12 cellular contexts compared by ENCODE assay signal in the genomic region with DNA sequence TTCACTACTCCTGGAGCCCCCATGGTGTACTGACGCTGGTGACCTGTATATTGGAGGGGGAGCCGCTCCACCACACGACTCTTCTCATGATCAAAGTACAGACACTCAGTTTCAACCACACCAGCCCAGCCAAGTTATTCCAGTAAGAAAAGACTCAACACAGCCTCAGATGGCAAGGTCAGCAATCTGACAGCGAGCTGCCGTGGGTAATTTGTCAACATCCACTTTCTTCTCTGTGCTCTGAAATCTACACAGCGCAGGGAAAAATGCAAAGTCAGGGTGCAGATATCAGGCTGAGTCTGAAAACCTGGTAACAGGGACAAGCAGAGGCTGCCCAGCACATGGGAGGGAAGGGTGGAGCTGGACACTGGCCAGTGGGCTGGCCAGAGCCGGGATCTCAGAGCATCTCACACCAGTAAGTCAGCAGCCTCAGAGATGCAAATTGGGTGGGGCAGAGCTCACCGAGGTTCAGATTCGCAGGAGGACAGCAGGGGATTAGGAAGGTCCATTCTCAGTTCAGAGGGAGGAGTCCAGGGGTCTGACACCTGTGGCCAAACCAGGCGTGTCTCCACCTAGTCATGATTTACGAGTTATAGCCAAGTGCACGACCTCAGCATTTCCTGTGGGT. TPM values are rescaled to one million over a fixed set of nuclear protein-coding genes. Genes with fewer than 3 reads are reported as not detected.
DNase-seq lines count a peak whose midpoint lies in the region; ATAC-seq and TF ChIP-seq lines count a peak whose summit lies in the region.
"Had no signal": no experiment of that assay in that cellular context is flagged by ENCODE, and none has a peak within 500 bp of the region (broad histone marks: within the 10 kb centered on the region; RNA-seq: fewer than 3 reads in every experiment).

No MANE protein-coding gene starts in this region.

- no peak overlapping the region for H2BK15ac ChIP-seq in mesenchymal stem cell (ENCODE audit: low read depth, poor library complexity, severe bottlenecking)

- no peaks in the 10 kb centered on the region for H3F3A ChIP-seq in MM.1S (ENCODE audit: insufficient read depth, low read length)

- no peak overlapping the region for H4K91ac ChIP-seq in mesenchymal stem cell (ENCODE audit: low read length)

- no peaks in the 10 kb centered on the region for H3K79me1 ChIP-seq in mesenchymal stem cell (replicated peaks; ENCODE audit: low read length, poor library complexity, severe bottlenecking)

- H3K18ac ChIP-seq in mesenchymal stem cell (ENCODE audit: low read depth in 1 of 2, low read length in 2 of 2): no peak overlapping the region

- H3K79me2 ChIP-seq in MM.1S (ENCODE audit: low read length): no peaks in the 10 kb centered on the region

- no peak overlapping the region for H2BK12ac ChIP-seq in mesenchymal stem cell (ENCODE audit: low read length in 2 of 2)

- no peak overlapping the region for H3K14ac ChIP-seq in mesenchymal stem cell (ENCODE audit: low read length in 2 of 2)

- 48% methylated on average over 12 of the region's 12 CpGs for WGBS in mesenchymal stem cell

- no peak overlapping the region for H2BK5ac ChIP-seq in mesenchymal stem cell (ENCODE audit: low read depth, low read length, poor library complexity, severe bottlenecking)

- H3K4ac ChIP-seq in mesenchymal stem cell (ENCODE audit: low read depth in 1 of 2, low read length in 2 of 2): no peak overlapping the region

- DNase-seq in MM.1S: peak; percentile 43
- peak; percentile 23 for DNase-seq in cerebellum (ENCODE audit: low spot score)
- DNase-seq in mesenchymal stem cell: peak; percentile 18
- DNase-seq in HuH-7.5 (ENCODE audit: low spot score): no peak
- no peak for DNase-seq in effector CD8-positive, alpha-beta T cell (lab: John Stamatoyannopoulos, UW)
- DNase-seq in NCI-H446 treated with DMSO at 0.1 percent for 48 hours (lab: John Stamatoyannopoulos, UW): no peak
- DNase-seq: activated CD4-positive, alpha-beta T cell treated with anti-CD3 and anti-CD28 coated beads for 36 hours; cortex of kidney; NCI-H1436; NCI-H524 had no signal

- H2AFZ ChIP-seq in MM.1S (ENCODE audit: low read length) (no peak overlapping the region), mesenchymal stem cell (ENCODE audit: low read depth, low read length) (no peak overlapping the region)

- no peak overlapping the region for H2AK5ac ChIP-seq in mesenchymal stem cell (ENCODE audit: low read length, severe bottlenecking)

- H4K8ac ChIP-seq in mesenchymal stem cell (ENCODE audit: low read length): no peak overlapping the region

- H3K27me3 ChIP-seq in BLaER1 treated with 17β-estradiol and CSF1 and Interleukin-3, amounts not matched to agents 10 nM and 100 nM: peaks cover 0 to 21% (median 0%) of the 10 kb centered on the region in 11 experiments; a peak in 7 of 22 replicates
- H3K27me3 ChIP-seq in MM.1S (replicated peaks; ENCODE audit: insufficient read depth, low read length) (no peaks in the 10 kb centered on the region), mesenchymal stem cell (ENCODE audit: control insufficient read depth in 1 of 2, insufficient read depth in 1 of 2, low read length in 2 of 2) (peaks cover 51 to 71% of the 10 kb centered on the region in 2 experiments)

- no peak overlapping the region for H3K9ac ChIP-seq in BLaER1 treated with 17β-estradiol and CSF1 and Interleukin-3, amounts not matched to agents 10 nM and 100 nM
- H3K9ac ChIP-seq in MM.1S (ENCODE audit: low read length) (no peak overlapping the region), mesenchymal stem cell (ENCODE audit: low read length) (no peak overlapping the region)

- TF ChIP-seq CTCF in MM.1S (IDR thresholded peaks at IDR 0.05; ENCODE audit: low read length): no peak

- H3K9me3 ChIP-seq in BLaER1 treated with 17β-estradiol and CSF1 and Interleukin-3, amounts not matched to agents 10 nM and 100 nM (replicated peaks in 1 of 11): peaks cover 6 to 17% (median 10%) of the 10 kb centered on the region in 11 experiments; a peak in 15 of 22 replicates
- H3K9me3 ChIP-seq in MM.1S (replicated peaks; ENCODE audit: insufficient read depth, low read length) (no peaks in the 10 kb centered on the region), mesenchymal stem cell (ENCODE audit: control insufficient read depth, low read length) (peaks cover 4% of the 10 kb centered on the region)

- no peaks in the 10 kb centered on the region for H3K9me2 ChIP-seq in MM.1S (replicated peaks; ENCODE audit: insufficient read depth, low read length)

- H3K4me3 ChIP-seq in BLaER1 treated with 17β-estradiol and CSF1 and Interleukin-3, amounts not matched to agents 10 nM and 100 nM: no peak overlapping the region
- no peak overlapping the region for H3K4me3 ChIP-seq in MM.1S (ENCODE audit: low read length)
- H3K4me3 ChIP-seq in mesenchymal stem cell (ENCODE audit: insufficient read depth in 1 of 2, low read depth in 1 of 2, low read length in 2 of 2): no peak overlapping the region

- H4K20me1 ChIP-seq in BLaER1 treated with 17β-estradiol and CSF1 and Interleukin-3, amounts not matched to agents 10 nM and 100 nM: peaks cover 0 to 6% (median 0%) of the 10 kb centered on the region in 11 experiments; a peak in 1 of 22 replicates
- H4K20me1 ChIP-seq in MM.1S (ENCODE audit: insufficient read depth, low read length): no peaks in the 10 kb centered on the region

- no peaks in the 10 kb centered on the region for H3K36me3 ChIP-seq in BLaER1 treated with 17β-estradiol and CSF1 and Interleukin-3, amounts not matched to agents 10 nM and 100 nM
- no peaks in the 10 kb centered on the region for H3K36me3 ChIP-seq in MM.1S (replicated peaks; ENCODE audit: insufficient read depth, low read length)
- peaks cover 0 to 5% of the 10 kb centered on the region in 2 experiments for H3K36me3 ChIP-seq in mesenchymal stem cell (ENCODE audit: control insufficient read depth in 1 of 2, insufficient read depth in 2 of 2, low read depth in 1 of 2, low read length in 2 of 2)

- peak overlapping the region; percentile 24 to 93 (median 84) for H3K4me2 ChIP-seq in BLaER1 treated with 17β-estradiol and CSF1 and Interleukin-3, amounts not matched to agents 10 nM and 100 nM
- no peak overlapping the region for H3K4me2 ChIP-seq in MM.1S (ENCODE audit: low read depth, low read length)
- no peak overlapping the region for H3K4me2 ChIP-seq in mesenchymal stem cell (ENCODE audit: low read length, poor library complexity, severe bottlenecking)

- ATAC-seq in GM21825 (IDR thresholded peaks at IDR 0.05; ENCODE audit: unreplicated experiment): no peak
- ATAC-seq: activated CD4-positive, alpha-beta T cell treated with anti-CD3 and anti-CD28 coated beads for 36 hours had no signal

- H2BK120ac ChIP-seq in mesenchymal stem cell (ENCODE audit: low read depth, low read length): no peak overlapping the region

- H3K23ac ChIP-seq in mesenchymal stem cell (ENCODE audit: low read length in 2 of 2): no peak overlapping the region

- peaks cover 29 to 44% (median 38%) of the 10 kb centered on the region in 10 experiments for H3K4me1 ChIP-seq in BLaER1 treated with 17β-estradiol and CSF1 and Interleukin-3, amounts not matched to agents 10 nM and 100 nM
- H3K4me1 ChIP-seq in MM.1S (ENCODE audit: low read length) (no peaks in the 10 kb centered on the region), mesenchymal stem cell (ENCODE audit: control insufficient read depth, insufficient read depth, low read depth, low read length) (no peaks in the 10 kb centered on the region)

- H3K27ac ChIP-seq in BLaER1 treated with 17β-estradiol and CSF1 and Interleukin-3, amounts not matched to agents 10 nM and 100 nM: no peak overlapping the region
- H3K27ac ChIP-seq in MM.1S (ENCODE audit: low read length) (no peak overlapping the region), mesenchymal stem cell (ENCODE audit: low read length, poor library complexity, severe bottlenecking) (no peak overlapping the region)

RNA-seq across cellular contexts. Expression of gene RPS6KA2, which starts 44.5 kb away (rescaled TPM):
- 16.2 TPM for total RNA-seq in cerebellum
- 141 TPM for polyA plus RNA-seq in mesenchymal stem cell (2013, experiment 1 of 2)
- polyA plus RNA-seq in mesenchymal stem cell (2013, experiment 2 of 2): 139 TPM

Comparison
In these comparisons a context has a peak if more than half of its experiments do, and no peak if none do; other contexts are left out.
1. H3K4me2 ChIP-seq: peak in BLaER1 treated with 17β-estradiol and CSF1 and Interleukin-3, amounts not matched to agents 10 nM and 100 nM (11 of 11); none in MM.1S (single experiment) and mesenchymal stem cell (single experiment).
2. DNase-seq: peak in MM.1S (single experiment), cerebellum (single experiment) and mesenchymal stem cell (single experiment); none in HuH-7.5 (single experiment), effector CD8-positive, alpha-beta T cell (single experiment) and NCI-H446 treated with DMSO at 0.1 percent for 48 hours (single experiment).